Comparison of ENCODE assay signal across 1 cellular context in the genomic region with DNA sequence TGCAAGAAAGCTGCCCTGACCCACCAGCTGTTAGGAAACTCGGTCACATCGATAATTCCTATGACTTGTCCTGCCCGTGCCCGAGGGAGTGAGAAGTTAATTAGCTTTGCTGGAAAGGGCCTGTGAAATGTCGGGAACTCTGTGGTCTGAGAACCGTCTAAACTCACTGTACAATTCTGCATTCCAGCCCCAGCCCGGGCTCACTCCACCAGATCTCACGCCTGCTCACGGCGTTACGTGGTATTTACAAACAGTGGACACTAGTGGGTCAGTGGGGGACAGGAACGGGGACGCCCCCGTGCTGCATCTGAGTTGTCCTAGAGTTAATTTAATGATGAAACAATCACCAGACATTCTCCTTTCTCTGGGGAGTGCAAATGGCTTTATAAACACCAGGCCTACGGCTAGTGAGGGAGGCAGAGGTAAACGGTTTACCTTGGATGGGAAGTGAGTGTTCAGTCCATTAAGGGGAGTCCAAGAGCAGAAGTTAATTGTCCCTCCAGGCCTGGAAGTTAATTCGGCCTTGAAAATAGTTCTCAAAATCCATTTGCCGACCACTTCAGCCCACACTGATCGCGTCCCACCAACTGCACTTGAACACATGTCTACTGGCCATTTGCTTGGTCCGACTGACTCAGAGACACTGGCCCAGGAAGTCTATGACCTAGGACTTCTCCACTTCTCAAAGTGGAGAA.
TF ChIP-seq lines count a peak whose summit lies in the region.

No MANE protein-coding gene starts in this region.

TF ChIP-seq in K562, 482 proteins besides CTCF, POLR2A, EP300 and RAD21 (continued from another document):
- TF ChIP-seq, protein P1, sequence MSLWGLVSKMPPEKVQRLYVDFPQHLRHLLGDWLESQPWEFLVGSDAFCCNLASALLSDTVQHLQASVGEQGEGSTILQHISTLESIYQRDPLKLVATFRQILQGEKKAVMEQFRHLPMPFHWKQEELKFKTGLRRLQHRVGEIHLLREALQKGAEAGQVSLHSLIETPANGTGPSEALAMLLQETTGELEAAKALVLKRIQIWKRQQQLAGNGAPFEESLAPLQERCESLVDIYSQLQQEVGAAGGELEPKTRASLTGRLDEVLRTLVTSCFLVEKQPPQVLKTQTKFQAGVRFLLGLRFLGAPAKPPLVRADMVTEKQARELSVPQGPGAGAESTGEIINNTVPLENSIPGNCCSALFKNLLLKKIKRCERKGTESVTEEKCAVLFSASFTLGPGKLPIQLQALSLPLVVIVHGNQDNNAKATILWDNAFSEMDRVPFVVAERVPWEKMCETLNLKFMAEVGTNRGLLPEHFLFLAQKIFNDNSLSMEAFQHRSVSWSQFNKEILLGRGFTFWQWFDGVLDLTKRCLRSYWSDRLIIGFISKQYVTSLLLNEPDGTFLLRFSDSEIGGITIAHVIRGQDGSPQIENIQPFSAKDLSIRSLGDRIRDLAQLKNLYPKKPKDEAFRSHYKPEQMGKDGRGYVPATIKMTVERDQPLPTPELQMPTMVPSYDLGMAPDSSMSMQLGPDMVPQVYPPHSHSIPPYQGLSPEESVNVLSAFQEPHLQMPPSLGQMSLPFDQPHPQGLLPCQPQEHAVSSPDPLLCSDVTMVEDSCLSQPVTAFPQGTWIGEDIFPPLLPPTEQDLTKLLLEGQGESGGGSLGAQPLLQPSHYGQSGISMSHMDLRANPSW (CRISPR knock-in tag; IDR thresholded peaks at IDR 0.05) = no peak
- TF ChIP-seq ETS2 (tag; IDR thresholded peaks at IDR 0.05; ENCODE audit: borderline replicate concordance, poor library complexity, severe bottlenecking) (no peak), ZNF197 (CRISPR knock-in tag; IDR thresholded peaks at IDR 0.05; ENCODE audit: low read depth) (no peak), NFXL1 (CRISPR knock-in tag; IDR thresholded peaks at IDR 0.05) (no peak), HLTF (IDR thresholded peaks at IDR 0.05) (no peak), GATA2 (CRISPR knock-in tag; IDR thresholded peaks at IDR 0.05) (no peak)
- TF ChIP-seq, protein P2, sequence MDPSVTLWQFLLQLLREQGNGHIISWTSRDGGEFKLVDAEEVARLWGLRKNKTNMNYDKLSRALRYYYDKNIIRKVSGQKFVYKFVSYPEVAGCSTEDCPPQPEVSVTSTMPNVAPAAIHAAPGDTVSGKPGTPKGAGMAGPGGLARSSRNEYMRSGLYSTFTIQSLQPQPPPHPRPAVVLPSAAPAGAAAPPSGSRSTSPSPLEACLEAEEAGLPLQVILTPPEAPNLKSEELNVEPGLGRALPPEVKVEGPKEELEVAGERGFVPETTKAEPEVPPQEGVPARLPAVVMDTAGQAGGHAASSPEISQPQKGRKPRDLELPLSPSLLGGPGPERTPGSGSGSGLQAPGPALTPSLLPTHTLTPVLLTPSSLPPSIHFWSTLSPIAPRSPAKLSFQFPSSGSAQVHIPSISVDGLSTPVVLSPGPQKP (CRISPR knock-in tag; IDR thresholded peaks at IDR 0.05) = no peak
